In the genomic region with DNA sequence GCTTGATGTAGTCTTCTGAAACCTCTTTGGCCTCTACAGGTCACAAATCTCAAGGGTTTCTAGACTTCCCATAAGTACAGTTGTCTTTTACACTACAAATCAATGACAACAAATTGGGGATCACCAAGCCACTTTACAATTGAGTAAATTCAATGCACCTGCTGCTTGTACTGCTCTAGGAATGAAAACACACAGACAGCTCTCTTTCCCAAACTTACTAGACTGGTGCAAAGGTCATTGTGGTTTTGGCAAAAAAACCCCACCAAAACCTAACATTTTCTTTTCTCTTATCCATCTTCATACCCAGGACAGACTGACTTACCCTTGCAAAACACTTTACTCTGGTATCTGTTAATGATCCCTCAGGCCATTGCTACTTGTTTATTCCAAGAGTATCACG, we compare ENCODE assay signal across 19 cellular contexts. TPM values are rescaled to one million over a fixed set of nuclear protein-coding genes. Genes with fewer than 3 reads are reported as not detected.
DNase-seq lines count a peak whose midpoint lies in the region; ATAC-seq and FAIRE-seq lines count a peak whose summit lies in the region.
"Had no signal": no experiment of that assay in that cellular context is flagged by ENCODE, and none has a peak within 500 bp of the region (broad histone marks: within the 10 kb centered on the region; RNA-seq: fewer than 3 reads in every experiment).

No MANE protein-coding gene starts in this region.

- no peak for ATAC-seq in naive thymus-derived CD4-positive, alpha-beta T cell
- no peak for ATAC-seq in GM21367 (IDR thresholded peaks at IDR 0.05; ENCODE audit: unreplicated experiment)
- ATAC-seq: activated CD4-positive, CD25-positive, alpha-beta regulatory T cell treated with anti-CD3 and anti-CD28 coated beads, Interleukin-2, amount 50 U/mL, for 24 hours; upper lobe of right lung had no signal

- H3K4me3 ChIP-seq in naive thymus-derived CD4-positive, alpha-beta T cell (ENCODE audit: low read length) = no peak overlapping the region
- H3K4me3 ChIP-seq: cardiac muscle cell, lung, right atrium auricular region, upper lobe of right lung had no signal

- POLR2A ChIA-PET in activated CD4-positive, alpha-beta memory T cell treated with anti-CD3 and anti-CD28 coated beads, Interleukin-2, amount 10 ng/mL, durations not matched to agents 7 days and 5 days (lab: Charles Lee) = no interaction called here
- POLR2A ChIA-PET in naive thymus-derived CD4-positive, alpha-beta T cell (lab: Charles Lee) = no interaction called here

- peaks cover 43% of the 10 kb centered on the region for H3K4me1 Mint-ChIP-seq in T-helper 1 cell treated with Interleukin-12 subunit alpha and Interleukin-12 subunit beta and Interleukin-4 antibody, amounts not matched to agents 30 μg/mL and 1 μg/mL, for 36 hours (ENCODE audit: low read depth)
- peaks cover 37% of the 10 kb centered on the region for H3K4me1 Mint-ChIP-seq in activated CD4-positive, alpha-beta memory T cell treated with anti-CD3 and anti-CD28 coated beads, Interleukin-2, amount 10 ng/mL, durations not matched to agents 7 days and 5 days
- peaks cover 27 to 45% (median 42%) of the 10 kb centered on the region in 7 donors for H3K4me1 Mint-ChIP-seq in naive thymus-derived CD4-positive, alpha-beta T cell

- CTCF ChIA-PET in activated CD4-positive, alpha-beta memory T cell treated with anti-CD3 and anti-CD28 coated beads, Interleukin-2, amount 10 ng/mL, durations not matched to agents 7 days and 5 days (lab: Charles Lee) = interaction anchor here (0.7 to 8.1 kb wide), 4 partner anchors 33 to 403 kb away, joined by 3 to 162 read pairs (median 42); no protein-coding TSS in a partner anchor
- CTCF ChIA-PET in naive thymus-derived CD4-positive, alpha-beta T cell (lab: Charles Lee) = interaction anchor here (8.3 to 15.2 kb wide), 2 partner anchors 85 to 103 kb away, joined by 158 to 287 read pairs; no protein-coding TSS in a partner anchor

- peak overlapping the region; percentile 10 for H3K4me3 Mint-ChIP-seq in T-helper 1 cell treated with Interleukin-12 subunit alpha and Interleukin-12 subunit beta and Interleukin-4 antibody, amounts not matched to agents 30 μg/mL and 1 μg/mL, for 36 hours
- H3K4me3 Mint-ChIP-seq in activated CD4-positive, alpha-beta memory T cell treated with anti-CD3 and anti-CD28 coated beads, Interleukin-2, amount 10 ng/mL, durations not matched to agents 7 days and 5 days = peak overlapping the region; percentile 56
- peak overlapping the region in 8 of 10 donors; percentile 17 to 99 (median 66) for H3K4me3 Mint-ChIP-seq in naive thymus-derived CD4-positive, alpha-beta T cell

- H3K36me3 Mint-ChIP-seq in T-helper 1 cell treated with Interleukin-12 subunit alpha and Interleukin-12 subunit beta and Interleukin-4 antibody, amounts not matched to agents 30 μg/mL and 1 μg/mL, for 36 hours (ENCODE audit: low read depth) = peaks cover 26% of the 10 kb centered on the region
- peaks cover 56% of the 10 kb centered on the region for H3K36me3 Mint-ChIP-seq in activated CD4-positive, alpha-beta memory T cell treated with anti-CD3 and anti-CD28 coated beads, Interleukin-2, amount 10 ng/mL, durations not matched to agents 7 days and 5 days (ENCODE audit: low read depth)
- H3K36me3 Mint-ChIP-seq in naive thymus-derived CD4-positive, alpha-beta T cell = peaks cover 0 to 25% (median 11%) of the 10 kb centered on the region in 5 donors

- no peaks in the 10 kb centered on the region for H3K9me3 ChIP-seq in naive thymus-derived CD4-positive, alpha-beta T cell (ENCODE audit: control insufficient read depth in 2 of 3, low read length in 3 of 3)
- H3K9me3 ChIP-seq: right atrium auricular region, upper lobe of right lung had no signal

- intact Hi-C loops in naive thymus-derived CD4-positive, alpha-beta T cell (cut with micrococcal nuclease) = no loop called here

- DNase-seq in T-helper 1 cell = no peak
- DNase-seq in GM19239 (ENCODE audit: insufficient read length, low spot score) = no peak
- DNase-seq in activated CD4-positive, alpha-beta memory T cell treated with anti-CD3 and anti-CD28 coated beads, Interleukin-2, amount 10 ng/mL, durations not matched to agents 7 days and 5 days = no peak
- DNase-seq in naive thymus-derived CD4-positive, alpha-beta T cell = no peak
- no peak for DNase-seq in urothelium cell line (ENCODE audit: low spot score)
- no peak for DNase-seq in NCI-H82 (lab: John Stamatoyannopoulos, UW)
- DNase-seq: activated effector memory CD4-positive, alpha-beta T cell treated with anti-CD3 and anti-CD28 coated beads, Interleukin-2, amount 50 U/mL, for 16 hours; COR-L47; foreskin fibroblast; NCI-H1105; NCI-H226; upper lobe of right lung had no signal

- H3K36me3 ChIP-seq in naive thymus-derived CD4-positive, alpha-beta T cell (ENCODE audit: control insufficient read depth in 2 of 3, insufficient read depth in 3 of 3, low read length in 3 of 3) = peaks cover 7 to 52% (median 21%) of the 10 kb centered on the region in 3 experiments

- peaks cover 13 to 20% of the 10 kb centered on the region in 2 donors for H3K4me1 ChIP-seq in naive thymus-derived CD4-positive, alpha-beta T cell (ENCODE audit: control insufficient read depth in 2 of 2, insufficient read depth in 2 of 2, low read length in 2 of 2)

- H3K27me3 ChIP-seq in naive thymus-derived CD4-positive, alpha-beta T cell (ENCODE audit: control insufficient read depth in 2 of 2, insufficient read depth in 2 of 2, low read length in 2 of 2) = no peaks in the 10 kb centered on the region
- H3K27me3 ChIP-seq: cardiac muscle cell, right atrium auricular region, upper lobe of right lung had no signal

- no peak overlapping the region for H3K27ac Mint-ChIP-seq in T-helper 1 cell treated with Interleukin-12 subunit alpha and Interleukin-12 subunit beta and Interleukin-4 antibody, amounts not matched to agents 30 μg/mL and 1 μg/mL, for 36 hours
- H3K27ac Mint-ChIP-seq in activated CD4-positive, alpha-beta memory T cell treated with anti-CD3 and anti-CD28 coated beads, Interleukin-2, amount 10 ng/mL, durations not matched to agents 7 days and 5 days = peak overlapping the region; percentile 62
- H3K27ac Mint-ChIP-seq in naive thymus-derived CD4-positive, alpha-beta T cell = peak overlapping the region; percentile 36 to 98 (median 75)

- H3K27me3 Mint-ChIP-seq in T-helper 1 cell treated with Interleukin-12 subunit alpha and Interleukin-12 subunit beta and Interleukin-4 antibody, amounts not matched to agents 30 μg/mL and 1 μg/mL, for 36 hours (ENCODE audit: low read depth) = no peaks in the 10 kb centered on the region
- H3K27me3 Mint-ChIP-seq in activated CD4-positive, alpha-beta memory T cell treated with anti-CD3 and anti-CD28 coated beads, Interleukin-2, amount 10 ng/mL, durations not matched to agents 7 days and 5 days = no peaks in the 10 kb centered on the region
- no peaks in the 10 kb centered on the region for H3K27me3 Mint-ChIP-seq in naive thymus-derived CD4-positive, alpha-beta T cell

- peak overlapping the region; percentile 92 for H3K27ac ChIP-seq in naive thymus-derived CD4-positive, alpha-beta T cell (ENCODE audit: low read depth, low read length)
- H3K27ac ChIP-seq: 22Rv1, cardiac muscle cell, right atrium auricular region, upper lobe of right lung had no signal

- FAIRE-seq in GM19239 (lab: Jason Lieb, UNC) = peak; percentile 52
- no peak for FAIRE-seq in urothelium cell line (lab: Jason Lieb, UNC)

- H3K9me3 Mint-ChIP-seq in T-helper 1 cell treated with Interleukin-12 subunit alpha and Interleukin-12 subunit beta and Interleukin-4 antibody, amounts not matched to agents 30 μg/mL and 1 μg/mL, for 36 hours = no peaks in the 10 kb centered on the region
- no peaks in the 10 kb centered on the region for H3K9me3 Mint-ChIP-seq in activated CD4-positive, alpha-beta memory T cell treated with anti-CD3 and anti-CD28 coated beads, Interleukin-2, amount 10 ng/mL, durations not matched to agents 7 days and 5 days
- no peaks in the 10 kb centered on the region for H3K9me3 Mint-ChIP-seq in naive thymus-derived CD4-positive, alpha-beta T cell

RNA-seq across cellular contexts. Expression of gene M6PR, which starts 2.7 kb away (rescaled TPM):
- total RNA-seq in activated CD4-positive, alpha-beta memory T cell treated with anti-CD3 and anti-CD28 coated beads, Interleukin-2, amount 10 ng/mL, durations not matched to agents 7 days and 5 days = 100 to 1,000 TPM; 210 to 211 TPM
- 100 to 1,000 TPM; 123 to 195 (median 176) TPM for total RNA-seq in naive thymus-derived CD4-positive, alpha-beta T cell
- polyA plus RNA-seq in naive thymus-derived CD4-positive, alpha-beta T cell = 100 to 1,000 TPM; 239 to 248 TPM

RNA-seq across cellular contexts. Expression of gene PHC1, which starts 32.4 kb away (rescaled TPM):
- total RNA-seq in activated CD4-positive, alpha-beta memory T cell treated with anti-CD3 and anti-CD28 coated beads, Interleukin-2, amount 10 ng/mL, durations not matched to agents 7 days and 5 days = 10 to 100 TPM; 16.1 to 17.1 TPM
- total RNA-seq in naive thymus-derived CD4-positive, alpha-beta T cell = 10 to 100 TPM; 15.4 to 55.0 (median 45.6) TPM
- 10 to 100 TPM; 19.5 to 23.6 TPM for polyA plus RNA-seq in naive thymus-derived CD4-positive, alpha-beta T cell

RNA-seq across cellular contexts. Expression of gene KLRG1, which starts 42.6 kb away (rescaled TPM):
- 10 to 100 TPM; 12.8 to 13.3 TPM for total RNA-seq in activated CD4-positive, alpha-beta memory T cell treated with anti-CD3 and anti-CD28 coated beads, Interleukin-2, amount 10 ng/mL, durations not matched to agents 7 days and 5 days
- 10 to 100 TPM in 3 of 5 experiments, 1 to 10 TPM in 2; 2.8 to 43.8 (median 26.9) TPM for total RNA-seq in naive thymus-derived CD4-positive, alpha-beta T cell
- polyA plus RNA-seq in naive thymus-derived CD4-positive, alpha-beta T cell = 10 to 100 TPM; 11.7 to 18.0 TPM

Comparison
In these comparisons a context has a peak if more than half of its experiments do, and no peak if none do; other contexts are left out.
1. H3K4me3 Mint-ChIP-seq: peak in every context shown above with its lines; median percentile 66 in naive thymus-derived CD4-positive, alpha-beta T cell; 56 in activated CD4-positive, alpha-beta memory T cell treated with anti-CD3 and anti-CD28 coated beads, Interleukin-2, amount 10 ng/mL, durations not matched to agents 7 days and 5 days; 10 in T-helper 1 cell treated with Interleukin-12 subunit alpha and Interleukin-12 subunit beta and Interleukin-4 antibody, amounts not matched to agents 30 μg/mL and 1 μg/mL, for 36 hours.